11 cellular contexts compared by ENCODE assay signal in genomic region chr14:60700598-60700997, GRCh38. TPM values are rescaled to one million over a fixed set of nuclear protein-coding genes. Genes with fewer than 3 reads are reported as not detected.
"Had no signal": no experiment of that assay in that cellular context is flagged by ENCODE, and none has a peak within 500 bp of the region (broad histone marks: within the 10 kb centered on the region; RNA-seq: fewer than 3 reads in every experiment).

No MANE protein-coding gene starts in this region.

- FAIRE-seq: H1, H54 had no signal

- H3K27ac Mint-ChIP-seq: GM23338, H9, HFFc6 had no signal

- H3K4me1 Mint-ChIP-seq: GM23338 had no signal

- H2AFZ ChIP-seq: GM23248, GM23338 had no signal

- ATAC-seq: GM23338, HCT116 had no signal

- H3K36me3 ChIP-seq: HAP-1 had no signal

- H3K4me1 ChIP-seq: HAP-1 had no signal

- H3K9ac ChIP-seq: GM23248 had no signal

- DNase-seq: GM23248, GOT3, H7, H9, HCEC 1CT, HFFc6 had no signal

- H3K4me3 ChIP-seq: GM23248, GM23338, HAP-1 had no signal

- H3K4me3 Mint-ChIP-seq: GM23338, HFFc6 had no signal

- H3K27ac ChIP-seq: GM23248 had no signal

- H3K4me2 ChIP-seq: GM23338 had no signal

RNA-seq across cellular contexts. Expression of gene SIX1, which starts 51.3 kb away (rescaled TPM):
- total RNA-seq: H7 had no signal
